In genomic region chr1:242691603-242691945, GRCh38 we compare ENCODE assay signal across 12 cellular contexts.
"Had no signal": no experiment of that assay in that cellular context is flagged by ENCODE, and none has a peak within 500 bp of the region (broad histone marks: within the 10 kb centered on the region; RNA-seq: fewer than 3 reads in every experiment).

No MANE protein-coding gene starts in this region.

- H3K4me1 Mint-ChIP-seq: activated naive CD8-positive, alpha-beta T cell treated with anti-CD3 and anti-CD28 coated beads, Interleukin-2, amount 10 ng/mL, durations not matched to agents 7 days and 5 days had no signal

- H3K9me3 Mint-ChIP-seq: activated CD4-positive, alpha-beta memory T cell treated with anti-CD3 and anti-CD28 coated beads for 36 hours; activated T-cell treated with anti-CD3 and anti-CD28 coated beads, Interleukin-2, amount 50 U/mL, for 4 hours had no signal

- H3K4me1 ChIP-seq: esophagus squamous epithelium, sigmoid colon, testis had no signal

- H3K4me3 Mint-ChIP-seq: activated CD4-positive, alpha-beta memory T cell treated with anti-CD3 and anti-CD28 coated beads for 36 hours; activated naive CD8-positive, alpha-beta T cell treated with anti-CD3 and anti-CD28 coated beads, Interleukin-2, amount 10 ng/mL, durations not matched to agents 7 days and 5 days; activated T-cell treated with anti-CD3 and anti-CD28 coated beads, Interleukin-2, amount 50 U/mL, for 4 hours; natural killer cell treated with Interleukin-12 subunit alpha and Interleukin-12 subunit beta and Interleukin-15 and Interleukin-18, amount 100 ng/mL, for 72 hours had no signal

- H3K27ac Mint-ChIP-seq: activated CD4-positive, alpha-beta memory T cell treated with anti-CD3 and anti-CD28 coated beads for 36 hours; activated naive CD8-positive, alpha-beta T cell treated with anti-CD3 and anti-CD28 coated beads, Interleukin-2, amount 10 ng/mL, durations not matched to agents 7 days and 5 days; natural killer cell treated with Interleukin-12 subunit alpha and Interleukin-12 subunit beta and Interleukin-15 and Interleukin-18, amount 100 ng/mL, for 72 hours had no signal

- H3K27ac ChIP-seq: esophagus squamous epithelium, sigmoid colon, testis, VCaP had no signal

- H3K4me3 ChIP-seq: esophagus squamous epithelium, sigmoid colon, testis had no signal

- H3K27me3 ChIP-seq: esophagus squamous epithelium, sigmoid colon, testis had no signal

- DNase-seq: activated CD4-positive, alpha-beta memory T cell treated with anti-CD3 and anti-CD28 coated beads for 36 hours; activated gamma-delta T cell treated with Interleukin-2 at 50 U/mL for 16 hours; activated naive CD8-positive, alpha-beta T cell treated with anti-CD3 and anti-CD28 coated beads, Interleukin-2, amount 10 ng/mL, durations not matched to agents 7 days and 5 days; activated T-cell treated with anti-CD3 and anti-CD28 coated beads, Interleukin-2, amount 50 U/mL, for 4 hours; esophagus squamous epithelium; foreskin fibroblast; sigmoid colon; stimulated activated CD4-positive, alpha-beta T cell treated with anti-CD3 and anti-CD28 coated beads, Interleukin-12 subunit alpha, Interleukin-12 subunit beta, amount 100 ng/mL, for 4 hours; stimulated activated naive CD8-positive, alpha-beta T cell treated with anti-CD3 and anti-CD28 coated beads, Interleukin-15, Interleukin-2, amounts not matched to agents 100 U/mL and 50 U/mL, for 24 hours; testis had no signal

- H3K9me3 ChIP-seq: esophagus squamous epithelium, sigmoid colon, testis had no signal

- H3K27me3 Mint-ChIP-seq: activated CD4-positive, alpha-beta memory T cell treated with anti-CD3 and anti-CD28 coated beads for 36 hours; activated naive CD8-positive, alpha-beta T cell treated with anti-CD3 and anti-CD28 coated beads, Interleukin-2, amount 10 ng/mL, durations not matched to agents 7 days and 5 days; natural killer cell treated with Interleukin-12 subunit alpha and Interleukin-12 subunit beta and Interleukin-15 and Interleukin-18, amount 100 ng/mL, for 72 hours had no signal

- ATAC-seq: activated T-cell treated with anti-CD3 and anti-CD28 coated beads, Interleukin-2, amount 50 U/mL, for 4 hours; natural killer cell treated with Interleukin-12 subunit alpha and Interleukin-12 subunit beta and Interleukin-15 and Interleukin-18, amount 100 ng/mL, for 72 hours; stimulated activated naive CD8-positive, alpha-beta T cell treated with anti-CD3 and anti-CD28 coated beads, Interleukin-15, Interleukin-2, amounts not matched to agents 100 U/mL and 50 U/mL, for 24 hours had no signal

- H3K36me3 Mint-ChIP-seq: activated CD4-positive, alpha-beta memory T cell treated with anti-CD3 and anti-CD28 coated beads for 36 hours; activated naive CD8-positive, alpha-beta T cell treated with anti-CD3 and anti-CD28 coated beads, Interleukin-2, amount 10 ng/mL, durations not matched to agents 7 days and 5 days; natural killer cell treated with Interleukin-12 subunit alpha and Interleukin-12 subunit beta and Interleukin-15 and Interleukin-18, amount 100 ng/mL, for 72 hours had no signal

- H3K36me3 ChIP-seq: esophagus squamous epithelium, sigmoid colon had no signal
